1 cellular context compared by ENCODE assay signal in the genomic region with DNA sequence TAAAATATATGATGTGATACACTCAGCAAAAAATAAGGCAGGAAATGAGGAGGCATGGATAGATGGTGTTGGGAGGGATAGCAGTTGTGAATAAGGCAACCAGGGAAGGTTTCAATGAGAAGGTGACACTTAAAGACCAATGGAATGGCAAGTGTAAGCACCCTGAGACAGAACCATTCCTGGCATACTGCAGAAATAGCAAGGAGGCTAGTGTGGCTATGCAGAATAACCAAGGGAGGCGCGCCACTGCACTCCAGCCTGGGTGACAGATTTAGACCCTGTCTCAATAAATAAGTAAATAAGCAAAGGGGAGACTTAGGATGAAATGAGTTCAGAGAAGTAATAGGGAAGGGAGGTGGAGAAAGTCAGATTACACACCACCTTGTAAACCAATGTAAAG.
TF ChIP-seq lines count a peak whose summit lies in the region.

No MANE protein-coding gene starts in this region.

TF ChIP-seq in IMR-90, 13 proteins besides CTCF, POLR2A, EP300 and RAD21:
- TF ChIP-seq, protein P1, sequence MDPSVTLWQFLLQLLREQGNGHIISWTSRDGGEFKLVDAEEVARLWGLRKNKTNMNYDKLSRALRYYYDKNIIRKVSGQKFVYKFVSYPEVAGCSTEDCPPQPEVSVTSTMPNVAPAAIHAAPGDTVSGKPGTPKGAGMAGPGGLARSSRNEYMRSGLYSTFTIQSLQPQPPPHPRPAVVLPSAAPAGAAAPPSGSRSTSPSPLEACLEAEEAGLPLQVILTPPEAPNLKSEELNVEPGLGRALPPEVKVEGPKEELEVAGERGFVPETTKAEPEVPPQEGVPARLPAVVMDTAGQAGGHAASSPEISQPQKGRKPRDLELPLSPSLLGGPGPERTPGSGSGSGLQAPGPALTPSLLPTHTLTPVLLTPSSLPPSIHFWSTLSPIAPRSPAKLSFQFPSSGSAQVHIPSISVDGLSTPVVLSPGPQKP (IDR thresholded peaks at IDR 0.05; ENCODE audit: borderline replicate concordance, low read depth, low read length) = no peak
- TF ChIP-seq RFX5 (IDR thresholded peaks at IDR 0.05; ENCODE audit: low read depth, low read length) (no peak), RCOR1 (IDR thresholded peaks at IDR 0.05; ENCODE audit: insufficient replicate concordance, low read length) (no peak), CEBPB (IDR thresholded peaks at IDR 0.05; ENCODE audit: low read depth, low read length) (no peak), MAFK (IDR thresholded peaks at IDR 0.05; ENCODE audit: low read depth, low read length) (no peak), BHLHE40 (IDR thresholded peaks at IDR 0.05; ENCODE audit: low read depth, low read length) (no peak), NFE2L2 (IDR thresholded peaks at IDR 0.05; ENCODE audit: low read depth, low read length) (no peak), MXI1 (IDR thresholded peaks at IDR 0.05; ENCODE audit: borderline replicate concordance, low read depth, low read length) (no peak), SMC3 (IDR thresholded peaks at IDR 0.05; ENCODE audit: low read depth, low read length) (no peak), USF2 (IDR thresholded peaks at IDR 0.05; ENCODE audit: low read depth, low read length) (no peak)
